2 cellular contexts compared by ENCODE assay signal in the genomic region with DNA sequence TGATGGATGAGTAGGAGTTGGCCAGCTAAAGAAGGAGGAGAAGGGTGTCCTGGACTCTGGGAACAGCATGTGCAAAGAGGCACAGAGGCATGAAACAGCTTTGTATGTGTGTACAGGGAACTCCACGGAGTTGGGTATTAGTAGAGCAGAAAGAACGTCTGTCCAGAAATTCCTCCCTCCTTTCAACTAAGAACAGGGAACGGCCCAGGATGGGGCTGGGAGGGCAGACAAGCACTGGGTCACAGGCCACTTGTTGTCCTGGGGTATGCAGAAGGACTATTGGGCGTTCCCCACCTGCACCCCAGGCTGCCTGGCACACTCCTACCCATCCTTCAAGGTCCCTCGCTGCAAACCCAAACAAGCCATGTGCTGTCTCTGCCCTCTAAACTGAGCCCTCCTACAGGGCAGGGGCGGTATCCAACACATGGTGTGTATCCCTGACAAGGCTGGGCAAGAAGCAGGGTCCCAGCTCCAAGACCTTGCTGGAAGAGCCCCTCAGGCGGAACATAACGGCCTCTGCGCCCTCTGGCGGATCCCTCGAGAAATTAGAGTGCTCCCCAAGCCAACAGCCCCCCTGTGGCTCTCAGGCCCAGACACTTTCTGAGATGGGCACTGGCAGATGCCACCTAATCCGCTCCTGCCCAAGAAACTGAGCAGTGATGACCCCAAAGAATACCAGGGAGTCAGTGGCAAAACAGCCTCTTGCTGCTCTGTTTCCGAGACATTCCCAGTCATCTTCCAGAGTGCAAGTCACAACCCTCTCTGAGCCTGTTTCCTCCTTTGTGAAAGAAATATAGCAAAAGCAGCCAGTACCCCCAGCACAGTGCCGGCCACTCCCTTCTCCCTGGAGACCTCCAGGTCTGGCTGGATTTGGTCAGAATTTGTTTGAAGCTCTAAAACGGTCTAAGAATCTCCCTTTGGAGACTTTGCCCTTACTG.
TF ChIP-seq lines count a peak whose summit lies in the region.

No MANE protein-coding gene starts in this region.

TF ChIP-seq in K562, 482 proteins besides CTCF, POLR2A, EP300 and RAD21 (continues in another document):
- TF ChIP-seq TEAD4 (IDR thresholded peaks at IDR 0.05; ENCODE audit: low read length): no peak
- TF ChIP-seq TEAD4 (CRISPR knock-in tag; IDR thresholded peaks at IDR 0.05; ENCODE audit: borderline replicate concordance): no peak
- TF ChIP-seq NCOA2 (IDR thresholded peaks at IDR 0.05; ENCODE audit: partially characterized antibody in 2 of 2): no peak
- TF ChIP-seq ZNF445 (CRISPR knock-in tag; IDR thresholded peaks at IDR 0.05; ENCODE audit: low read depth): no peak
- no peak for TF ChIP-seq ILK (tag; IDR thresholded peaks at IDR 0.05; ENCODE audit: borderline replicate concordance, low read depth)
- no peak for TF ChIP-seq HSF4 (CRISPR knock-in tag; IDR thresholded peaks at IDR 0.05; ENCODE audit: borderline replicate concordance)
- no peak for TF ChIP-seq CAMTA2 (CRISPR knock-in tag; conservative IDR thresholded peaks at IDR 0.05)
- TF ChIP-seq IRF2 (CRISPR knock-in tag; IDR thresholded peaks at IDR 0.05): no peak
- no peak for TF ChIP-seq HDAC3 (IDR thresholded peaks at IDR 0.05; ENCODE audit: borderline replicate concordance, partially characterized antibody)
- TF ChIP-seq, protein P1, sequence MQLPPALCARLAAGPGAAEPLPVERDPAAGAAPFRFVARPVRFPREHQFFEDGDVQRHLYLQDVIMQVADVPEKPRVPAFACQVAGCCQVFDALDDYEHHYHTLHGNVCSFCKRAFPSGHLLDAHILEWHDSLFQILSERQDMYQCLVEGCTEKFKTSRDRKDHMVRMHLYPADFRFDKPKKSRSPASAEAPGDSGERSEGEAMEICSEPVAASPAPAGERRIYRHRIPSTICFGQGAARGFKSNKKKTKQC (CRISPR knock-in tag; IDR thresholded peaks at IDR 0.05): no peak
- TF ChIP-seq, protein P2, sequence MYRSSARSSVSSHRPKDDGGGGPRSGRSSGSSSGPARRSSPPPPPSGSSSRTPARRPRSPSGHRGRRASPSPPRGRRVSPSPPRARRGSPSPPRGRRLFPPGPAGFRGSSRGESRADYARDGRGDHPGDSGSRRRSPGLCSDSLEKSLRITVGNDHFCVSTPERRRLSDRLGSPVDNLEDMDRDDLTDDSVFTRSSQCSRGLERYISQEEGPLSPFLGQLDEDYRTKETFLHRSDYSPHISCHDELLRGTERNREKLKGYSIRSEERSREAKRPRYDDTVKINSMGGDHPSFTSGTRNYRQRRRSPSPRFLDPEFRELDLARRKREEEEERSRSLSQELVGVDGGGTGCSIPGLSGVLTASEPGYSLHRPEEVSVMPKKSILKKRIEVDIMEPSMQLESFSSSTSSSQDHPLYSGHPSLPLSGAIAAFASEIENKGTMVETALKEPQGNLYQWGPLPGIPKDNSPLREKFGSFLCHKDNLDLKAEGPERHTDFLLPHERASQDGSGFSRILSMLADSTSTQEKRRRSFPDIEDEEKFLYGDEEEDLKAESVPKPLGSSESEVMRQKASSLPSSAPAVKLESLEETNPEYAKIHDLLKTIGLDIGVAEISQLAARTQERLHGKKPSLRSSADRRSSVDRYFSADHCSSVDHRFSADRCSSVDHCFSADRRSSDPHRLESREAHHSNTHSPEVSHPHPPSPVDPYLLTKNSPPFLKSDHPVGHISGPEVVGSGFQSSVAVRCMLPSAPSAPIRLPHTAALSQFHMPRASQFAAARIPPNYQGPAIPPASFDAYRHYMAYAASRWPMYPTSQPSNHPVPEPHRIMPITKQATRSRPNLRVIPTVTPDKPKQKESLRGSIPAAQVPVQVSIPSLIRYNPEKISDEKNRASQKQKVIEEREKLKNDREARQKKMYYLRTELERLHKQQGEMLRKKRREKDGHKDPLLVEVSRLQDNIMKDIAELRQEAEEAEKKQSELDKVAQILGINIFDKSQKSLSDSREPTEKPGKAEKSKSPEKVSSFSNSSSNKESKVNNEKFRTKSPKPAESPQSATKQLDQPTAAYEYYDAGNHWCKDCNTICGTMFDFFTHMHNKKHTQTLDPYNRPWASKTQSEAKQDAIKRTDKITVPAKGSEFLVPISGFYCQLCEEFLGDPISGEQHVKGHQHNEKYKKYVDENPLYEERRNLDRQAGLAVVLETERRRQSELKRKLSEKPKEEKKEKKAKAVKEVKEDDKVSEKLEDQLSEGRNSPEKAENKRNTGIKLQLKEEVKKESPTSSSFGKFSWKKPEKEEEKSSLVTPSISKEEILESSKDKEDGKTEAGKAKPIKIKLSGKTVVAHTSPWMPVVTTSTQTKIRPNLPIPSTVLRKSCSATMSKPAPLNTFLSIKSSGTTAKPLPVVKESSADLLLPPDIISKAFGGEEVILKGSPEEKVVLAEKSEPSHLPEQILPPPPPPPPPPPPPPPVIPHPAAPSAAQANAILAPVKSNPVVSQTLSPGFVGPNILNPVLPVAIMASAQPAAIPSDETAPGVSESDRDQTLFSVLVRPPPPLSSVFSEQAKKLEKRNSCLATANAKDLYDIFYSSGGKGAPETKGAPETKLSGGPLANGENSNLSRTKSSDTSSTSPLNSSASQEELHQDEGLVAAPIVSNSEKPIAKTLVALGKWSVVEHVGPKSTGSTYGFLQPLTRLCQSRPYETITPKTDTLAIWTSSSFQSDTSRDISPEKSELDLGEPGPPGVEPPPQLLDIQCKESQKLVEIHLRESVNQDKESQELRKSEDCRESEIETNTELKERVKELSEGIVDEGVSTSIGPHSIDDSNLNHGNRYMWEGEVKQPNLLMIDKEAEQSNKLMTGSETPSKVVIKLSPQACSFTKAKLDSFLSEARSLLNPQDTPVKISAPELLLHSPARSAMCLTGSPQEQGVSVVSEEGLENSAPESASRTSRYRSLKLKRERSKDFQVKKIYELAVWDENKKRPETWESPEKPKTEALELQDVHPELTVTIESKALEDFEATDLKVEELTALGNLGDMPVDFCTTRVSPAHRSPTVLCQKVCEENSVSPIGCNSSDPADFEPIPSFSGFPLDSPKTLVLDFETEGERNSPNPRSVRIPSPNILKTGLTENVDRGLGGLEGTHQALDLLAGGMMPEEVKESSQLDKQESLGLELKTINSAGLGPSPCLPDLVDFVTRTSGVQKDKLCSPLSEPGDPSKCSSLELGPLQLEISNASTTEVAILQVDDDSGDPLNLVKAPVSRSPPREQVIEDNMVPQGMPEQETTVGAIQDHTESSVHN (IDR thresholded peaks at IDR 0.05; ENCODE audit: borderline replicate concordance in 1 of 2, low read depth in 1 of 2): no peak
- TF ChIP-seq ESRRB (CRISPR knock-in tag; IDR thresholded peaks at IDR 0.05; ENCODE audit: borderline replicate concordance): no peak

TF ChIP-seq in HepG2, 621 proteins besides CTCF, POLR2A, EP300 and RAD21:
- TF ChIP-seq TMF1 (CRISPR knock-in tag; IDR thresholded peaks at IDR 0.05; ENCODE audit: low read depth) (no peak), ZNF263 (CRISPR knock-in tag; IDR thresholded peaks at IDR 0.05) (peak; percentile 97), SMC3 (IDR thresholded peaks at IDR 0.05; ENCODE audit: low read length) (peak; percentile 67), XRCC5 (optimal IDR thresholded peaks at IDR 0.05; ENCODE audit: low read length) (peak; percentile 69), STAG1 (CRISPR knock-in tag; IDR thresholded peaks at IDR 0.05) (peak; percentile 64), EZH2 (conservative IDR thresholded peaks at IDR 0.05; ENCODE audit: low read depth, low read length) (0 out of 2 replicates have a peak, but pooled peaks have one; percentile 72), TCF7 (IDR thresholded peaks at IDR 0.05; ENCODE audit: low read depth) (no peak), KDM2A (CRISPR knock-in tag; IDR thresholded peaks at IDR 0.05; ENCODE audit: borderline replicate concordance, low read depth) (peak; percentile 17; the same call in 1 of the 2 replicates), ZNF816 (CRISPR knock-in tag; IDR thresholded peaks at IDR 0.05; ENCODE audit: borderline replicate concordance) (no peak), ZNF550 (CRISPR knock-in tag; IDR thresholded peaks at IDR 0.05; ENCODE audit: borderline replicate concordance) (0 out of 2 replicates have a peak, but pooled peaks have one; percentile 25)
- TF ChIP-seq, protein P3, sequence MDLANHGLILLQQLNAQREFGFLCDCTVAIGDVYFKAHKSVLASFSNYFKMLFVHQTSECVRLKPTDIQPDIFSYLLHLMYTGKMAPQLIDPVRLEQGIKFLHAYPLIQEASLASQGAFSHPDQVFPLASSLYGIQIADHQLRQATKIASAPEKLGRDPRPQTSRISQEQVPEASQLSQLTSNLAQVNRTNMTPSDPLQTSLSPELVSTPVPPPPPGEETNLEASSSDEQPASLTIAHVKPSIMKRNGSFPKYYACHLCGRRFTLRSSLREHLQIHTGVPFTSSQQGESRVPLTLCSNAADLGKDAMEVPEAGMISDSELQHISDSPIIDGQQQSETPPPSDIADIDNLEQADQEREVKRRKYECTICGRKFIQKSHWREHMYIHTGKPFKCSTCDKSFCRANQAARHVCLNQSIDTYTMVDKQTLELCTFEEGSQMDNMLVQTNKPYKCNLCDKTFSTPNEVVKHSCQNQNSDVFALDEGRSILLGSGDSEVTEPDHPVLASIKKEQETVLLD (CRISPR knock-in tag; IDR thresholded peaks at IDR 0.05; ENCODE audit: low read depth): no peak
- TF ChIP-seq, protein P4, sequence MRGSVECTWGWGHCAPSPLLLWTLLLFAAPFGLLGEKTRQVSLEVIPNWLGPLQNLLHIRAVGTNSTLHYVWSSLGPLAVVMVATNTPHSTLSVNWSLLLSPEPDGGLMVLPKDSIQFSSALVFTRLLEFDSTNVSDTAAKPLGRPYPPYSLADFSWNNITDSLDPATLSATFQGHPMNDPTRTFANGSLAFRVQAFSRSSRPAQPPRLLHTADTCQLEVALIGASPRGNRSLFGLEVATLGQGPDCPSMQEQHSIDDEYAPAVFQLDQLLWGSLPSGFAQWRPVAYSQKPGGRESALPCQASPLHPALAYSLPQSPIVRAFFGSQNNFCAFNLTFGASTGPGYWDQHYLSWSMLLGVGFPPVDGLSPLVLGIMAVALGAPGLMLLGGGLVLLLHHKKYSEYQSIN (CRISPR knock-in tag; IDR thresholded peaks at IDR 0.05; ENCODE audit: borderline replicate concordance): no peak
